In the genomic region with DNA sequence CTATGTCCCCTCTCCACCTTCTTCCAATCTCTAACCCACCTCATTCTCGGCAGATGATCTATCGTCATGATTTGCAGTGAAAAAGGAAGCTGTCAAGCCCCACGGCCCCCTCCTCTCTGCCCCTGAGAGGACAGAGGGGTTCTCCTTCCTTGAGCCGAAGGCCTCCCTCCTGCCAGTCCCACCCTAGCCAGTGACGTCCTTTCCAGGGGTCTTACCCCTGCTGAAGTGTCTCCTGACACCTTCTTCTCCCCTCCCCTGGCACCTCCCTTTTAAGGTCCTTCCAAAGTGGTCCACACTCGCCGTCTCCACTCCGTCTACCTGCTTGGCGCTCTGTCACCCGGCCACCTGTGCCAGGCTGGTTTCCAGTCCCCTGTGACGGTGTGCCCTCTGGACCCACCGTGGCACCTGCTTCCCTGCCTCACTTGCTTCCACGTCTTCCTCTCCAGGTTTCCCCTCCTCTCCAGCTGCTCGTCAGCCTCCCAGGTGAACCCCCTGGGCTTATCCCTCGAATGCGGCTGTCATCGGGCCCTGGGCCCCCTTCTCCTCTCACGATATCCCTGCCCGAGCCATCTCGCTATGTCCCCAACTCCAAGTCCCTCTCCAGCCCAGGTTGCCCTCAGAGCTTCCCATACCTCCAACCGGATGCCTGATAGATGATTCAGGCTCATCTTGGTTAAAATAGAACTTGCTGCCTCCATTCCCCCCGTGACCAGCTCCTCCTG, we compare ENCODE assay signal across 9 cellular contexts. TPM values are rescaled to one million over a fixed set of nuclear protein-coding genes. Genes with fewer than 3 reads are reported as not detected.
DNase-seq lines count a peak whose midpoint lies in the region; ATAC-seq and TF ChIP-seq lines count a peak whose summit lies in the region.
"Had no signal": no experiment of that assay in that cellular context is flagged by ENCODE, and none has a peak within 500 bp of the region (broad histone marks: within the 10 kb centered on the region; RNA-seq: fewer than 3 reads in every experiment).

No MANE protein-coding gene starts in this region.

- CTCF ChIA-PET in GM10248 (lab: Yijun Ruan, JAX): interaction anchor here (0.7 to 3.0 kb wide), 6 partner anchors 8 to 70 kb away, joined by 3 to 10 read pairs (median 6); no protein-coding TSS in a partner anchor

- ATAC-seq in naive B cell (ENCODE audit: low read depth in 2 of 2) (no peak), GM18498 (IDR thresholded peaks at IDR 0.05; ENCODE audit: unreplicated experiment) (no peak)

- POLR2A ChIA-PET in GM10248 (lab: Yijun Ruan, JAX): interaction anchor here (1.1 kb wide), 1 partner anchor 11 kb away, joined by 4 read pairs; no protein-coding TSS in a partner anchor

- peak; percentile 35 for DNase-seq in 8988T
- peak; percentile 8 for DNase-seq in GM10248 (ENCODE audit: extremely low spot score)
- no peak for DNase-seq in naive B cell
- DNase-seq in stimulated activated CD4-positive, alpha-beta T cell treated with anti-CD3 and anti-CD28 coated beads, Interleukin-12 subunit alpha, Interleukin-12 subunit beta, amount 100 ng/mL, for 4 hours: no peak
- DNase-seq in NCI-H146 (lab: John Stamatoyannopoulos, UW): no peak
- DNase-seq in ecto neural progenitor cell (ENCODE audit: low spot score): no peak
- DNase-seq: NCI-H1092 had no signal

- H3K9me3 Mint-ChIP-seq in activated naive CD8-positive, alpha-beta T cell (ENCODE audit: low read depth): no peaks in the 10 kb centered on the region
- H3K9me3 Mint-ChIP-seq in naive B cell: no peaks in the 10 kb centered on the region

- H3K4me1 Mint-ChIP-seq in activated naive CD8-positive, alpha-beta T cell (ENCODE audit: low read depth): peaks cover 54% of the 10 kb centered on the region
- peaks cover 56 to 61% (median 58%) of the 10 kb centered on the region in 3 donors for H3K4me1 Mint-ChIP-seq in naive B cell

- peak overlapping the region; percentile 97 for H3K27ac Mint-ChIP-seq in activated naive CD8-positive, alpha-beta T cell
- H3K27ac Mint-ChIP-seq in naive B cell: peak overlapping the region; percentile 86 to 98 (median 96)

- TF ChIP-seq CTCF in GM10248 (IDR thresholded peaks at IDR 0.05; ENCODE audit: control extremely low read depth, extremely low read depth, low read depth, missing control alignments): no peak

- peak overlapping the region; percentile 79 for H3K4me3 Mint-ChIP-seq in activated naive CD8-positive, alpha-beta T cell
- peak overlapping the region; percentile 38 to 92 (median 83) for H3K4me3 Mint-ChIP-seq in naive B cell

- H3K36me3 Mint-ChIP-seq in activated naive CD8-positive, alpha-beta T cell: no peaks in the 10 kb centered on the region
- H3K36me3 Mint-ChIP-seq in naive B cell: no peaks in the 10 kb centered on the region

- H3K27me3 Mint-ChIP-seq in activated naive CD8-positive, alpha-beta T cell: no peaks in the 10 kb centered on the region
- H3K27me3 Mint-ChIP-seq in naive B cell: no peaks in the 10 kb centered on the region

RNA-seq across cellular contexts. Expression of gene CCDC102A, which starts 5.7 kb away (rescaled TPM):
- polyA plus RNA-seq in naive B cell (ENCODE audit: low read depth in 6 of 6): 10 to 100 TPM in 2 of 6 donors, 1 to 10 TPM in 4; 3.8 to 13.8 (median 9.3) TPM

RNA-seq across cellular contexts. Expression of gene ADGRG5, which starts 11.8 kb away (rescaled TPM):
- polyA plus RNA-seq in naive B cell (ENCODE audit: low read depth in 6 of 6): 10 to 100 TPM; 15.2 to 36.4 (median 18.9) TPM

RNA-seq across cellular contexts. Expression of gene DOK4, which starts 44.4 kb away (rescaled TPM):
- polyA plus RNA-seq in naive B cell (ENCODE audit: low read depth in 6 of 6): 1 to 10 TPM in 4 of 6 donors, under 1 TPM in 1, not detected in 1; 0.22 to 2.1 (median 1.4) TPM

Comparison
In these comparisons a context has a peak if more than half of its experiments do, and no peak if none do; other contexts are left out.
1. DNase-seq: peak in 8988T (single experiment) and GM10248 (single experiment); none in naive B cell (single experiment), stimulated activated CD4-positive, alpha-beta T cell treated with anti-CD3 and anti-CD28 coated beads, Interleukin-12 subunit alpha, Interleukin-12 subunit beta, amount 100 ng/mL, for 4 hours (single experiment), NCI-H146 (single experiment) and ecto neural progenitor cell (single experiment).